Comparison of ENCODE assay signal across 14 cellular contexts in the genomic region with DNA sequence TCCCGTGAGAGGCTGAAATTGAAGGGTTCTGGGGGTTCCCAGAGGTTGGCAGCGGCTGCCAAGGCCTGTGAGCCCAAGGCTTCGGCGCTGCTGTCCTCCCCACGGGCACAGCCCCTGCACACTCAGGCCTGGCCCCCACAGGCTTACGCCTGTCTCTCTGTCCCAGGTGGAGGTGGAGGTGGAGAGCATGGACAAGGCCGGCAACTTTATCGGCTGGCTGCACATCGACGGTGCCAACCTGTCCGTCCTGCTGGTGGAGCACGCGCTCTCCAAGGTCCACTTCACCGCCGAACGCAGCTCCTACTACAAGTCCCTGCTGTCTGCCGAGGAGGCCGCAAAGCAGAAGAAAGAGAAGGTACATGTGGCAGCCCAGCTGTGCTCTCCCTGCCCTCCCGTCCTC. TPM values are rescaled to one million over a fixed set of nuclear protein-coding genes. Genes with fewer than 3 reads are reported as not detected.
DNase-seq lines count a peak whose midpoint lies in the region; ATAC-seq, FAIRE-seq and TF ChIP-seq lines count a peak whose summit lies in the region.
"Had no signal": no experiment of that assay in that cellular context is flagged by ENCODE, and none has a peak within 500 bp of the region (broad histone marks: within the 10 kb centered on the region; RNA-seq: fewer than 3 reads in every experiment).

No MANE protein-coding gene starts in this region.

- DNase-seq in HepG2 (ENCODE audit: low spot score) (no peak), right lobe of liver (no peak), endodermal cell (no peak), spleen (peak; percentile 63), tibial artery (no peak), NCI-H446 (lab: John Stamatoyannopoulos, UW) (no peak), D341Med (ENCODE audit: low spot score) (no peak)
- DNase-seq: CD8-positive, alpha-beta memory T cell; DMS 273 treated with DMSO at 0.1 percent for 48 hours had no signal

- TF ChIP-seq EP300 in HepG2 (IDR thresholded peaks at IDR 0.05; ENCODE audit: low read depth in 2 of 2, low read length in 2 of 2) (no peak), HepG2 (CRISPR knock-in tag; IDR thresholded peaks at IDR 0.05; ENCODE audit: borderline replicate concordance) (no peak)

- H3K27ac ChIP-seq in HepG2 (ENCODE audit: extremely low read length, insufficient read depth, low read length) = no peak overlapping the region
- no peak overlapping the region for H3K27ac ChIP-seq in right lobe of liver
- H3K27ac ChIP-seq in endodermal cell (ENCODE audit: low read depth, low read length) = no peak overlapping the region
- no peak overlapping the region for H3K27ac ChIP-seq in spleen
- H3K27ac ChIP-seq in tibial artery = no peak overlapping the region
- H3K27ac ChIP-seq: HL-60 had no signal

- CTCF ChIA-PET in HepG2 (lab: Yijun Ruan, JAX; ENCODE audit: low intra/inter-chr PET ratio, low total read pairs) = no interaction called here

- no peaks in the 10 kb centered on the region for H4K20me1 ChIP-seq in HepG2 (ENCODE audit: insufficient read depth, low read length)

- no TSS peak for BruUV-seq in HepG2 (replicated peaks; lab: Mats Ljungman, UMichigan)

- H3K4me1 ChIP-seq in HepG2 (ENCODE audit: insufficient read depth, low read length) (no peaks in the 10 kb centered on the region), right lobe of liver (peaks cover 0 to 9% (median 0%) of the 10 kb centered on the region in 4 donors), endodermal cell (ENCODE audit: control insufficient read depth, insufficient read depth, low read length) (no peaks in the 10 kb centered on the region), spleen (peaks cover 0 to 30% (median 13%) of the 10 kb centered on the region in 6 donors), tibial artery (no peaks in the 10 kb centered on the region)

- H2AFZ ChIP-seq in HepG2 (ENCODE audit: low read length) = no peak overlapping the region

- in situ Hi-C loops in HepG2 (cut with HindIII; ENCODE audit: extremely low pct_ligation_motif_present, low pct_unique_long_range_greater_than_20kb) = no loop called here

- H3K9me3 Mint-ChIP-seq in endodermal cell = no peaks in the 10 kb centered on the region
- H3K9me3 Mint-ChIP-seq: CD8-positive, alpha-beta memory T cell had no signal

- 100% methylated on average over 8 of the region's 19 CpGs for WGBS in HepG2 (ENCODE audit: low lambda C conversion rate)
- WGBS in right lobe of liver (ENCODE audit: insufficient coverage, low coverage, low lambda C conversion rate, missing lambda C conversion rate) = 87% methylated on average over 3 of the region's 19 CpGs
- 91 to 92% methylated on average over 13 to 19 of the region's 19 CpGs for WGBS in endodermal cell (ENCODE audit: insufficient coverage in 1 of 2, insufficient read length in 1 of 2), 2 experiments
- WGBS in spleen, 5 donors = 87 to 96% (median 93%) methylated on average over 18 to 19 of the region's 19 CpGs

- H3K79me2 ChIP-seq in HepG2 (ENCODE audit: insufficient read depth, low read length) = no peaks in the 10 kb centered on the region

- peaks cover 10% of the 10 kb centered on the region for H3K36me3 Mint-ChIP-seq in endodermal cell (ENCODE audit: low read depth)

- no peak overlapping the region for H3K9ac ChIP-seq in HepG2 (ENCODE audit: insufficient read depth, low read depth, low read length)
- no peak overlapping the region for H3K9ac ChIP-seq in endodermal cell (ENCODE audit: extremely low read depth, low read length, poor library complexity, severe bottlenecking)

- intact Hi-C loops in HepG2 (cut with micrococcal nuclease; ENCODE audit: unreplicated experiment) = no loop called here
- intact Hi-C loops in right lobe of liver (cut with DNase I) = no loop called here
- intact Hi-C loops in spleen (cut with DNase I; ENCODE audit: low total_unique reads) = no loop called here
- intact Hi-C loops in tibial artery (cut with DNase I; ENCODE audit: low total_unique reads) = no loop called here

- TF ChIP-seq RAD21 in HepG2 (CRISPR knock-in tag; IDR thresholded peaks at IDR 0.05) = no peak

- no peak overlapping the region for H3K4me3 ChIP-seq in HepG2 (replicated peaks in 1 of 3; ENCODE audit: insufficient read depth in 1 of 3, low read depth in 2 of 3, low read length in 3 of 3)
- H3K4me3 ChIP-seq in right lobe of liver = no peak overlapping the region
- no peak overlapping the region for H3K4me3 ChIP-seq in endodermal cell (ENCODE audit: low read length)
- H3K4me3 ChIP-seq in spleen = no peak overlapping the region
- H3K4me3 ChIP-seq in tibial artery = no peak overlapping the region

- no peak overlapping the region for H3K4me2 ChIP-seq in HepG2 (ENCODE audit: low read depth, low read length)

- no peak for FAIRE-seq in HepG2 (lab: Jason Lieb, UNC)
- FAIRE-seq: GM18507, H54 had no signal

- TF ChIP-seq CTCF in HepG2 (CRISPR knock-in tag; IDR thresholded peaks at IDR 0.05) = no peak
- TF ChIP-seq CTCF in right lobe of liver (IDR thresholded peaks at IDR 0.05) = no peak
- no peak for TF ChIP-seq CTCF in endodermal cell (conservative IDR thresholded peaks at IDR 0.05)
- no peak for TF ChIP-seq CTCF in spleen (IDR thresholded peaks at IDR 0.05 in 8 of 11, conservative IDR thresholded peaks at IDR 0.05 in 3 of 11)
- TF ChIP-seq CTCF in tibial artery (IDR thresholded peaks at IDR 0.05) = no peak

- H3K27me3 ChIP-seq in HepG2 (ENCODE audit: control insufficient read depth in 1 of 2, insufficient read depth in 2 of 2, low read length in 2 of 2) (no peaks in the 10 kb centered on the region), right lobe of liver (no peaks in the 10 kb centered on the region), endodermal cell (ENCODE audit: control insufficient read depth, insufficient read depth, low read length, poor library complexity, severe bottlenecking) (no peaks in the 10 kb centered on the region), spleen (replicated peaks in 1 of 7) (no peaks in the 10 kb centered on the region), tibial artery (no peaks in the 10 kb centered on the region)

- no peak for TF ChIP-seq POLR2A in HepG2 (IDR thresholded peaks at IDR 0.05; ENCODE audit: insufficient read depth in 1 of 2, low read depth in 2 of 2, low read length in 2 of 2)
- TF ChIP-seq POLR2A in right lobe of liver (IDR thresholded peaks at IDR 0.05) = no peak
- no peak for TF ChIP-seq POLR2A in spleen (IDR thresholded peaks at IDR 0.05)

- peak overlapping the region; percentile 33 for H3K27ac Mint-ChIP-seq in endodermal cell
- H3K27ac Mint-ChIP-seq: B cell had no signal

- POLR2A ChIA-PET in HepG2 (lab: Yijun Ruan, JAX) = no interaction called here

- H3K27me3 Mint-ChIP-seq in endodermal cell (ENCODE audit: insufficient read depth) = no peaks in the 10 kb centered on the region
- H3K27me3 Mint-ChIP-seq: B cell had no signal

- H3K9me3 ChIP-seq in HepG2 (ENCODE audit: low read length) (no peaks in the 10 kb centered on the region), right lobe of liver (no peaks in the 10 kb centered on the region), endodermal cell (ENCODE audit: control insufficient read depth, low read length) (no peaks in the 10 kb centered on the region), spleen (no peaks in the 10 kb centered on the region), tibial artery (no peaks in the 10 kb centered on the region)

- ATAC-seq in HepG2 = no peak
- ATAC-seq in right lobe of liver = no peak
- ATAC-seq: HCT116 had no signal

- no peaks in the 10 kb centered on the region for H3K4me1 Mint-ChIP-seq in endodermal cell
- H3K4me1 Mint-ChIP-seq: B cell had no signal

- no peak overlapping the region for H3K4me3 Mint-ChIP-seq in endodermal cell
- H3K4me3 Mint-ChIP-seq: B cell; CD8-positive, alpha-beta memory T cell had no signal

- H3K36me3 ChIP-seq in HepG2 (replicated peaks in 1 of 2; ENCODE audit: control insufficient read depth in 1 of 2, insufficient read depth in 2 of 2, low read length in 2 of 2) (peaks cover 28 to 84% of the 10 kb centered on the region in 2 experiments), right lobe of liver (peaks cover 0 to 11% (median 2%) of the 10 kb centered on the region in 4 donors), endodermal cell (ENCODE audit: control insufficient read depth, insufficient read depth, low read length) (peaks cover 51% of the 10 kb centered on the region), spleen (peaks cover 0 to 79% (median 28%) of the 10 kb centered on the region in 6 donors), tibial artery (peaks cover 13 to 74% (median 31%) of the 10 kb centered on the region in 3 donors)

TF ChIP-seq in HepG2, 621 proteins besides CTCF, POLR2A, EP300 and RAD21 (continues in another document):
- TF ChIP-seq MED8 (CRISPR knock-in tag; IDR thresholded peaks at IDR 0.05; ENCODE audit: insufficient replicate concordance) = no peak
- TF ChIP-seq PHF20 (CRISPR knock-in tag; IDR thresholded peaks at IDR 0.05) = no peak
- TF ChIP-seq SP2 (CRISPR knock-in tag; IDR thresholded peaks at IDR 0.05) = no peak
- TF ChIP-seq KDM1A (CRISPR knock-in tag; IDR thresholded peaks at IDR 0.05) = no peak

RNA-seq across cellular contexts. Expression of gene LRRC4, which starts 43.1 kb away (rescaled TPM):
- total RNA-seq in HepG2 (2016; rRNA removed; fragmentation: Illumina TruSeq; extraction: Trizol) (not detected in 2 replicates), right lobe of liver (1 to 10 TPM in 5 of 6 experiments, under 1 TPM in 1; 0.74 to 4.0 (median 2.5) TPM), endodermal cell (1 to 10 TPM; 1.5 TPM), spleen (10 to 100 TPM; 13.7 to 43.4 (median 18.3) TPM)
- total RNA-seq in HepG2 (2016; cell fraction: cytosol; rRNA removed; fragmentation: Illumina TruSeq; extraction: Trizol; ENCODE audit: low read depth) = not detected in 2 replicates
- not detected in 2 replicates for total RNA-seq in HepG2 (2016; cell fraction: insoluble cytoplasmic fraction; rRNA removed; fragmentation: Illumina TruSeq; extraction: Trizol)
- not detected in 2 replicates for total RNA-seq in HepG2 (2016; cell fraction: membrane; rRNA removed; fragmentation: Illumina TruSeq; extraction: Trizol)
- not detected in 2 replicates for total RNA-seq in HepG2 (2016; cell fraction: nucleus; rRNA removed; fragmentation: Illumina TruSeq; extraction: Trizol)
- polyA plus RNA-seq in HepG2 (2011; rRNA removed) (not detected in 2 replicates), spleen (1 to 10 TPM in 2 of 3 donors, under 1 TPM in 1; 0.78 to 3.7 (median 1.4) TPM)
- not detected in 2 replicates for polyA plus RNA-seq in HepG2 (2011; cell fraction: cytosol; rRNA removed)
- not detected in 2 replicates for polyA plus RNA-seq in HepG2 (2011; cell fraction: nucleus; rRNA removed)
- polyA plus RNA-seq in HepG2 (2012) = 0.08 and 0.23 TPM in 2 replicates
- not detected in 2 replicates for polyA plus RNA-seq in HepG2 (2016; cell fraction: cytosol; fragmentation: Illumina TruSeq; extraction: Trizol; ENCODE audit: low read depth)
- not detected in 2 replicates for polyA plus RNA-seq in HepG2 (2016; cell fraction: insoluble cytoplasmic fraction; fragmentation: Illumina TruSeq; extraction: Trizol; ENCODE audit: low read depth)
- not detected in 2 replicates for polyA plus RNA-seq in HepG2 (2016; cell fraction: membrane; fragmentation: Illumina TruSeq; extraction: Trizol; ENCODE audit: low read depth)
- polyA plus RNA-seq in HepG2 (2016; cell fraction: nucleus; fragmentation: Illumina TruSeq; extraction: Trizol; ENCODE audit: insufficient read depth, low read depth) = not detected in 2 replicates
- not detected in 2 replicates for polyA minus RNA-seq in HepG2 (2011; rRNA and poly(A)+ RNA removed; ENCODE audit: low replicate concordance)
- not detected in 2 replicates for polyA minus RNA-seq in HepG2 (2011; cell fraction: cytosol; rRNA and poly(A)+ RNA removed)
- not detected in 2 replicates for polyA minus RNA-seq in HepG2 (2011; cell fraction: nucleus; rRNA and poly(A)+ RNA removed)
- polyA plus RNA-seq in endodermal cell (2013, experiment 1 of 2) = 18.8 TPM
- polyA plus RNA-seq in endodermal cell (2013, experiment 2 of 2) = 16.4 TPM
- polyA plus RNA-seq: CD8-positive, alpha-beta memory T cell had no signal
